25 cellular contexts compared by ENCODE assay signal in genomic region chr22:37599161-37599560, GRCh38. TPM values are rescaled to one million over a fixed set of nuclear protein-coding genes. Genes with fewer than 3 reads are reported as not detected.
DNase-seq lines count a peak whose midpoint lies in the region; FAIRE-seq and TF ChIP-seq lines count a peak whose summit lies in the region.
"Had no signal": no experiment of that assay in that cellular context is flagged by ENCODE, and none has a peak within 500 bp of the region (broad histone marks: within the 10 kb centered on the region; RNA-seq: fewer than 3 reads in every experiment).

No MANE protein-coding gene starts in this region.

- no peaks in the 10 kb centered on the region for H3K9me3 Mint-ChIP-seq in endodermal cell
- H3K9me3 Mint-ChIP-seq in CD14-positive monocyte = no peaks in the 10 kb centered on the region
- H3K9me3 Mint-ChIP-seq: activated T-cell treated with anti-CD3 and anti-CD28 coated beads, Interleukin-2, amount 50 U/mL, for 24 hours; CD4-positive, CD25-positive, alpha-beta regulatory T cell; memory B cell had no signal

- intact Hi-C loops in CD14-positive monocyte (cut with micrococcal nuclease) = loop anchor here in 1 of 2 donors (5.0 kb wide), 1 partner anchor 37 kb away; the partner anchor contains the start of gene CDC42EP1

- H3K4me3 Mint-ChIP-seq in endodermal cell (no peak overlapping the region), CD14-positive monocyte (no peak overlapping the region)
- H3K4me3 Mint-ChIP-seq: activated T-cell treated with anti-CD3 and anti-CD28 coated beads, Interleukin-2, amount 50 U/mL, for 24 hours; CD4-positive, CD25-positive, alpha-beta regulatory T cell; memory B cell had no signal

- no peak overlapping the region for H3K4me3 ChIP-seq in epithelial cell of esophagus (ENCODE audit: low read length)
- no peak overlapping the region for H3K4me3 ChIP-seq in small intestine (ENCODE audit: low read depth in 1 of 2, low read length in 2 of 2)
- H3K4me3 ChIP-seq in endodermal cell (ENCODE audit: low read length) = no peak overlapping the region
- H3K4me3 ChIP-seq: dorsolateral prefrontal cortex, esophagus muscularis mucosa, GM12878, upper lobe of right lung had no signal

- H3K27ac Mint-ChIP-seq in endodermal cell = no peak overlapping the region
- H3K27ac Mint-ChIP-seq in CD14-positive monocyte = no peak overlapping the region
- H3K27ac Mint-ChIP-seq: activated T-cell treated with anti-CD3 and anti-CD28 coated beads, Interleukin-2, amount 50 U/mL, for 24 hours; CD4-positive, CD25-positive, alpha-beta regulatory T cell; memory B cell had no signal

- peaks cover 12% of the 10 kb centered on the region for H3K4me1 Mint-ChIP-seq in endodermal cell
- peaks cover 15% of the 10 kb centered on the region for H3K4me1 Mint-ChIP-seq in CD14-positive monocyte

- no peak for TF ChIP-seq CTCF in epithelial cell of esophagus (IDR thresholded peaks at IDR 0.05; ENCODE audit: insufficient read depth, low read depth, low read length, missing control alignments)
- no peak for TF ChIP-seq CTCF in endodermal cell (conservative IDR thresholded peaks at IDR 0.05)
- TF ChIP-seq CTCF in CD14-positive monocyte (IDR thresholded peaks at IDR 0.05) = no peak

- DNase-seq in NCI-H2171 treated with DMSO at 0.1 percent for 48 hours (lab: John Stamatoyannopoulos, UW) (peak; percentile 56), NCI-H2171 (lab: John Stamatoyannopoulos, UW) (no peak), NCI-H69 (lab: John Stamatoyannopoulos, UW) (peak; percentile 60), epithelial cell of esophagus (ENCODE audit: low read depth) (peak; percentile 29), small intestine (peak; percentile 92), endodermal cell (no peak), CD14-positive monocyte (ENCODE audit: low spot score) (no peak)
- no peak for DNase-seq in stimulated activated CD4-positive, alpha-beta T cell treated with anti-CD3 and anti-CD28 coated beads, Interleukin-2, amount 100 ng/mL, for 48 hours
- DNase-seq: activated CD4-positive, alpha-beta T cell treated with anti-CD3 and anti-CD28 coated beads, Interleukin-2, amount 50 U/mL, for 4 hours; activated naive CD4-positive, alpha-beta T cell treated with anti-CD3 and anti-CD28 coated beads, Interleukin-2, amount 50 U/mL, for 16 hours; activated T-cell treated with anti-CD3 and anti-CD28 coated beads, Interleukin-2, amount 50 U/mL, for 24 hours; CD4-positive, CD25-positive, alpha-beta regulatory T cell; glutamatergic neuron; MM.1S; NCI-H187 treated with DMSO at 0.1 percent for 48 hours; NCI-H526 treated with DMSO at 0.1 percent for 48 hours; retina; stimulated activated CD4-positive, alpha-beta T cell treated with anti-CD3 and anti-CD28 coated beads, Interleukin-15, amount 100 ng/mL, for 24 hours; stimulated activated naive CD4-positive, alpha-beta T cell treated with Interleukin-2 at 50 U/mL for 16 hours; upper lobe of right lung had no signal

- WGBS in small intestine, 3 donors = 11 to 52% (median 31%) methylated on average over 4 of the region's 4 CpGs
- WGBS in endodermal cell (ENCODE audit: insufficient coverage in 1 of 2, insufficient read length in 1 of 2), 2 experiments = 83 to 85% methylated on average over 2 to 4 of the region's 4 CpGs

- no peak overlapping the region for H3K9ac ChIP-seq in endodermal cell (ENCODE audit: extremely low read depth, low read length, poor library complexity, severe bottlenecking)

- H3K36me3 Mint-ChIP-seq in endodermal cell (ENCODE audit: low read depth) = no peaks in the 10 kb centered on the region
- H3K36me3 Mint-ChIP-seq in CD14-positive monocyte = no peaks in the 10 kb centered on the region
- H3K36me3 Mint-ChIP-seq: CD4-positive, CD25-positive, alpha-beta regulatory T cell; memory B cell had no signal

- H3K4me1 ChIP-seq in small intestine (ENCODE audit: control insufficient read depth in 2 of 2, insufficient read depth in 1 of 2, low read depth in 1 of 2, low read length in 1 of 2) (peaks cover 0 to 4% of the 10 kb centered on the region in 2 donors), endodermal cell (ENCODE audit: control insufficient read depth, insufficient read depth, low read length) (peaks cover 3% of the 10 kb centered on the region)
- H3K4me1 ChIP-seq: upper lobe of right lung had no signal

- no peak for FAIRE-seq in small intestine (lab: Jason Lieb, UNC)
- FAIRE-seq: GM12878, RCC 7860 had no signal

- no peaks in the 10 kb centered on the region for H3K27me3 ChIP-seq in small intestine (ENCODE audit: control insufficient read depth in 2 of 2, insufficient read depth in 2 of 2, low read length in 2 of 2)
- no peaks in the 10 kb centered on the region for H3K27me3 ChIP-seq in endodermal cell (ENCODE audit: control insufficient read depth, insufficient read depth, low read length, poor library complexity, severe bottlenecking)
- H3K27me3 ChIP-seq: dorsolateral prefrontal cortex, upper lobe of right lung had no signal

- no peaks in the 10 kb centered on the region for H3K36me3 ChIP-seq in small intestine (ENCODE audit: control insufficient read depth in 2 of 2, insufficient read depth in 2 of 2, low read length in 2 of 2)
- no peaks in the 10 kb centered on the region for H3K36me3 ChIP-seq in endodermal cell (ENCODE audit: control insufficient read depth, insufficient read depth, low read length)
- H3K36me3 ChIP-seq: esophagus muscularis mucosa, upper lobe of right lung had no signal

- H3K9me3 ChIP-seq in small intestine (ENCODE audit: control insufficient read depth, low read depth) (no peaks in the 10 kb centered on the region), endodermal cell (ENCODE audit: control insufficient read depth, low read length) (no peaks in the 10 kb centered on the region)
- H3K9me3 ChIP-seq: esophagus muscularis mucosa, upper lobe of right lung had no signal

- H3K27ac ChIP-seq in small intestine (ENCODE audit: low read depth in 1 of 2, low read length in 1 of 2) (peak overlapping the region in 1 of 2 donors; percentile 12), endodermal cell (ENCODE audit: low read depth, low read length) (no peak overlapping the region)
- H3K27ac ChIP-seq: dorsolateral prefrontal cortex, esophagus muscularis mucosa, upper lobe of right lung had no signal

- H3K27me3 Mint-ChIP-seq in endodermal cell (ENCODE audit: insufficient read depth) (no peaks in the 10 kb centered on the region), CD14-positive monocyte (ENCODE audit: low read depth in 3 of 3) (peaks cover 3 to 9% (median 8%) of the 10 kb centered on the region in 3 donors)
- H3K27me3 Mint-ChIP-seq: activated T-cell treated with anti-CD3 and anti-CD28 coated beads, Interleukin-2, amount 50 U/mL, for 24 hours had no signal

RNA-seq across cellular contexts. Expression of gene GGA1, which starts 9.5 kb away (rescaled TPM):
- polyA plus RNA-seq in small intestine (10 to 100 TPM; 44.4 to 73.2 (median 67.5) TPM), CD14-positive monocyte (10 to 100 TPM; 19.8 to 24.8 TPM)
- total RNA-seq in endodermal cell = 10 to 100 TPM; 87.5 TPM
- 60.0 TPM for polyA plus RNA-seq in endodermal cell (2013, experiment 1 of 2)
- 56.4 TPM for polyA plus RNA-seq in endodermal cell (2013, experiment 2 of 2)

RNA-seq across cellular contexts. Expression of gene LGALS2, which starts 19.3 kb away (rescaled TPM):
- 100 to 1,000 TPM; 174 to 256 (median 210) TPM for polyA plus RNA-seq in small intestine
- under 1 TPM in 1 of 2 donors, not detected in 1; 0.86 TPM for total RNA-seq in endodermal cell
- not detected for polyA plus RNA-seq in endodermal cell (2013, experiment 1 of 2)
- not detected for polyA plus RNA-seq in endodermal cell (2013, experiment 2 of 2)
- polyA plus RNA-seq in CD14-positive monocyte = 100 to 1,000 TPM; 654 to 878 TPM
- total RNA-seq: CD4-positive, CD25-positive, alpha-beta regulatory T cell; esophagus muscularis mucosa had no signal

RNA-seq across cellular contexts. Expression of gene CDC42EP1, which starts 38.9 kb away (rescaled TPM):
- polyA plus RNA-seq in small intestine (10 to 100 TPM; 19.7 to 81.5 (median 29.5) TPM), CD14-positive monocyte (1 to 10 TPM; 5.9 to 8.5 TPM)
- 10 to 100 TPM; 45.0 to 45.1 TPM for total RNA-seq in endodermal cell
- polyA plus RNA-seq in endodermal cell (2013, experiment 1 of 2) = 22.1 TPM
- polyA plus RNA-seq in endodermal cell (2013, experiment 2 of 2) = 22.6 TPM
- total RNA-seq: CD4-positive, CD25-positive, alpha-beta regulatory T cell had no signal
- polyA plus RNA-seq: CD4-positive, CD25-positive, alpha-beta regulatory T cell had no signal

RNA-seq across cellular contexts. Expression of gene SH3BP1, which starts 40.3 kb away (rescaled TPM):
- polyA plus RNA-seq in small intestine = 10 to 100 TPM; 20.8 to 29.1 (median 27.9) TPM
- 10 to 100 TPM; 37.7 to 38.6 TPM for total RNA-seq in endodermal cell
- 15.7 TPM for polyA plus RNA-seq in endodermal cell (2013, experiment 1 of 2)
- polyA plus RNA-seq in endodermal cell (2013, experiment 2 of 2) = 14.3 TPM
- polyA plus RNA-seq in CD14-positive monocyte = 10 to 100 TPM; 20.0 TPM

RNA-seq across cellular contexts. Expression of gene PDXP, which starts 59.4 kb away (rescaled TPM):
- polyA plus RNA-seq in small intestine = 10 to 100 TPM; 27.7 to 98.6 (median 87.0) TPM
- 10 to 100 TPM; 23.5 to 29.3 TPM for total RNA-seq in endodermal cell
- 40.4 TPM for polyA plus RNA-seq in endodermal cell (2013, experiment 1 of 2)
- polyA plus RNA-seq in endodermal cell (2013, experiment 2 of 2) = 40.7 TPM
- 1 to 10 TPM; 1.0 to 4.3 TPM for polyA plus RNA-seq in CD14-positive monocyte

Comparison
In these comparisons a context has a peak if more than half of its experiments do, and no peak if none do; other contexts are left out.
1. DNase-seq: peak in NCI-H2171 treated with DMSO at 0.1 percent for 48 hours (single experiment), NCI-H69 (single experiment), epithelial cell of esophagus (single experiment) and small intestine (single experiment); none in NCI-H2171 (single experiment), endodermal cell (single experiment), CD14-positive monocyte (single experiment) and stimulated activated CD4-positive, alpha-beta T cell treated with anti-CD3 and anti-CD28 coated beads, Interleukin-2, amount 100 ng/mL, for 48 hours (0 of 2).